In the genomic region with DNA sequence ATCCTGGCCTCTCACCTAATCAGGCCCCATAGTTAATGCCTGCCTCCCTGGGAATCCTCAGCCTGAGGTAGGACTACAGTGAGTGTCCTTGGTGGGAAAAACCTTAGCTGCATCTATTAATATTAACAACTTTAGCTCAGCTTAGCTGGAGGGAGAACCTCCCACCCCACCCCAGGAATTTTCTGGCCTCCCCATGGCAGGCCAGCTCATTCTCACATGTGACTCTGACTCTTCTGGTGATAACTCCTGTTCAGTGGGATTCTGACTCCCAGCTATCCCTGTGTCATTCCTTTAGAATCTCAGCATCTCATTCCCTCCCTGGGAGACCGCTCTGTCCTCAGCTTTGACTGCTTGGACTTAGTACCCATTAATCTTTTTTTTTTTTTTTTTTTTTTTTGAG, we compare ENCODE assay signal across 16 cellular contexts. TPM values are rescaled to one million over a fixed set of nuclear protein-coding genes. Genes with fewer than 3 reads are reported as not detected.
DNase-seq lines count a peak whose midpoint lies in the region; ATAC-seq and TF ChIP-seq lines count a peak whose summit lies in the region.
"Had no signal": no experiment of that assay in that cellular context is flagged by ENCODE, and none has a peak within 500 bp of the region (broad histone marks: within the 10 kb centered on the region; RNA-seq: fewer than 3 reads in every experiment).

No MANE protein-coding gene starts in this region.

- no peaks in the 10 kb centered on the region for H3K79me2 ChIP-seq in OCI-LY7 (ENCODE audit: insufficient read depth, low read depth, low read length)

- H3K27ac ChIP-seq in right lobe of liver (no peak overlapping the region), OCI-LY7 (ENCODE audit: low read depth, low read length, poor library complexity, severe bottlenecking) (no peak overlapping the region)
- H3K27ac ChIP-seq: WERI-Rb-1 had no signal

- H3K4me3 ChIP-seq in right lobe of liver: no peak overlapping the region
- no peak overlapping the region for H3K4me3 ChIP-seq in OCI-LY7 (ENCODE audit: low read depth, low read length, poor library complexity, severe bottlenecking)

- H4K20me1 ChIP-seq in OCI-LY7 (ENCODE audit: insufficient read depth, low read length): no peaks in the 10 kb centered on the region

- no peak overlapping the region for H2AFZ ChIP-seq in OCI-LY7 (ENCODE audit: low read length)

- intact Hi-C loops in dendritic cell treated with granulocyte-macrophage colony-stimulating factor and Interleukin-4, amounts not matched to agents 40 ng/mL and 50 ng/mL, for 4 days (cut with micrococcal nuclease): no loop called here
- intact Hi-C loops in Calu3 (cut with micrococcal nuclease; ENCODE audit: unreplicated experiment) (no loop called here), right lobe of liver (cut with DNase I) (no loop called here), OCI-LY7 (cut with micrococcal nuclease; ENCODE audit: unreplicated experiment) (no loop called here)

- no peak for TF ChIP-seq POLR2A in right lobe of liver (IDR thresholded peaks at IDR 0.05)

- H3K4me1 Mint-ChIP-seq in dendritic cell treated with granulocyte-macrophage colony-stimulating factor and Interleukin-4, amounts not matched to agents 40 ng/mL and 50 ng/mL, for 4 days (ENCODE audit: low read depth): peaks cover 21% of the 10 kb centered on the region
- no peaks in the 10 kb centered on the region for H3K4me1 Mint-ChIP-seq in Calu3 (ENCODE audit: low read depth, unreplicated experiment)
- H3K4me1 Mint-ChIP-seq: activated naive CD4-positive, alpha-beta T cell treated with anti-CD3 and anti-CD28 coated beads, Interleukin-2, amount 10 ng/mL, durations not matched to agents 7 days and 5 days had no signal

- 100% methylated on average over 1 of the region's 1 CpG for WGBS in right lobe of liver (ENCODE audit: insufficient coverage, low coverage, low lambda C conversion rate, missing lambda C conversion rate)

- POLR2A ChIA-PET in OCI-LY7 (lab: Charles Lee): interaction anchor here (0.8 kb wide), 1 partner anchor 958 kb away, joined by 4 read pairs; no protein-coding TSS in a partner anchor

- CTCF ChIA-PET in Calu3 (lab: Charles Lee) (no interaction called here), OCI-LY7 (lab: Charles Lee; ENCODE audit: unreplicated experiment) (interaction anchor here (0.7 kb wide), 1 partner anchor 17 kb away, joined by 3 read pairs; no protein-coding TSS in a partner anchor)

- H3K36me3 ChIP-seq in right lobe of liver: no peaks in the 10 kb centered on the region
- no peaks in the 10 kb centered on the region for H3K36me3 ChIP-seq in OCI-LY7 (ENCODE audit: insufficient read depth, low read length)
- H3K36me3 ChIP-seq: WERI-Rb-1 had no signal

- H3K36me3 Mint-ChIP-seq in dendritic cell treated with granulocyte-macrophage colony-stimulating factor and Interleukin-4, amounts not matched to agents 40 ng/mL and 50 ng/mL, for 4 days (ENCODE audit: low read depth): no peaks in the 10 kb centered on the region
- H3K36me3 Mint-ChIP-seq in Calu3 (ENCODE audit: insufficient read depth, unreplicated experiment): no peaks in the 10 kb centered on the region
- H3K36me3 Mint-ChIP-seq: activated naive CD4-positive, alpha-beta T cell treated with anti-CD3 and anti-CD28 coated beads, Interleukin-2, amount 10 ng/mL, durations not matched to agents 7 days and 5 days; CD4-positive, CD25-positive, alpha-beta regulatory T cell; natural killer cell had no signal

- no peak overlapping the region for H3K4me2 ChIP-seq in OCI-LY7 (ENCODE audit: low read length)

- peak; percentile 34 for DNase-seq in Daoy (ENCODE audit: low read depth)
- peak; percentile 72 for DNase-seq in NCI-H226
- peak; percentile 87 for DNase-seq in myocyte (ENCODE audit: low read depth)
- DNase-seq in Calu3: no peak
- no peak for DNase-seq in AML-193 (lab: John Stamatoyannopoulos, UW)
- no peak for DNase-seq in right lobe of liver
- no peak for DNase-seq in OCI-LY7 (ENCODE audit: low spot score)
- DNase-seq: activated naive CD4-positive, alpha-beta T cell treated with anti-CD3 and anti-CD28 coated beads, Interleukin-2, amount 10 ng/mL, durations not matched to agents 7 days and 5 days; CD4-positive, CD25-positive, alpha-beta regulatory T cell; natural killer cell; NK-92 treated with Interleukin-12 subunit alpha and Interleukin-12 subunit beta, amount 100 ng/mL, for 24 hours; WERI-Rb-1 had no signal

- peak overlapping the region; percentile 83 for H3K27ac Mint-ChIP-seq in dendritic cell treated with granulocyte-macrophage colony-stimulating factor and Interleukin-4, amounts not matched to agents 40 ng/mL and 50 ng/mL, for 4 days
- no peak overlapping the region for H3K27ac Mint-ChIP-seq in Calu3 (ENCODE audit: unreplicated experiment)
- H3K27ac Mint-ChIP-seq: activated naive CD4-positive, alpha-beta T cell treated with anti-CD3 and anti-CD28 coated beads, Interleukin-2, amount 10 ng/mL, durations not matched to agents 7 days and 5 days; natural killer cell had no signal

- H3K4me1 ChIP-seq in right lobe of liver (no peaks in the 10 kb centered on the region), OCI-LY7 (ENCODE audit: insufficient read depth, low read length, poor library complexity, severe bottlenecking) (no peaks in the 10 kb centered on the region)

- peaks cover 6% of the 10 kb centered on the region for H3K27me3 Mint-ChIP-seq in dendritic cell treated with granulocyte-macrophage colony-stimulating factor and Interleukin-4, amounts not matched to agents 40 ng/mL and 50 ng/mL, for 4 days
- H3K27me3 Mint-ChIP-seq in Calu3 (ENCODE audit: unreplicated experiment): peaks cover 22% of the 10 kb centered on the region
- H3K27me3 Mint-ChIP-seq: CD4-positive, CD25-positive, alpha-beta regulatory T cell had no signal

- H3K9me2 ChIP-seq in OCI-LY7 (ENCODE audit: insufficient read depth, low read length): no peaks in the 10 kb centered on the region

- BruUV-seq in Calu3 (replicated peaks; lab: Mats Ljungman, UMichigan) (no TSS peak), OCI-LY7 (replicated peaks; lab: Mats Ljungman, UMichigan) (no TSS peak)

- H3K4me3 Mint-ChIP-seq in dendritic cell treated with granulocyte-macrophage colony-stimulating factor and Interleukin-4, amounts not matched to agents 40 ng/mL and 50 ng/mL, for 4 days: no peak overlapping the region
- H3K4me3 Mint-ChIP-seq in Calu3 (ENCODE audit: low read depth, unreplicated experiment): no peak overlapping the region
- H3K4me3 Mint-ChIP-seq: activated naive CD4-positive, alpha-beta T cell treated with anti-CD3 and anti-CD28 coated beads, Interleukin-2, amount 10 ng/mL, durations not matched to agents 7 days and 5 days; CD4-positive, CD25-positive, alpha-beta regulatory T cell; natural killer cell had no signal

- no peaks in the 10 kb centered on the region for H3K27me3 ChIP-seq in right lobe of liver

- H3K9me3 Mint-ChIP-seq in dendritic cell treated with granulocyte-macrophage colony-stimulating factor and Interleukin-4, amounts not matched to agents 40 ng/mL and 50 ng/mL, for 4 days: no peaks in the 10 kb centered on the region
- H3K9me3 Mint-ChIP-seq in Calu3 (ENCODE audit: low read depth, unreplicated experiment): no peaks in the 10 kb centered on the region
- H3K9me3 Mint-ChIP-seq: activated naive CD4-positive, alpha-beta T cell treated with anti-CD3 and anti-CD28 coated beads, Interleukin-2, amount 10 ng/mL, durations not matched to agents 7 days and 5 days; natural killer cell had no signal

- ATAC-seq in right lobe of liver: no peak
- ATAC-seq: natural killer cell had no signal

- no peaks in the 10 kb centered on the region for H3K9me3 ChIP-seq in right lobe of liver
- H3K9me3 ChIP-seq in OCI-LY7 (ENCODE audit: low read length): no peaks in the 10 kb centered on the region

- TF ChIP-seq CTCF in Calu3 (IDR thresholded peaks at IDR 0.05; ENCODE audit: unreplicated experiment) (no peak), right lobe of liver (IDR thresholded peaks at IDR 0.05) (no peak), OCI-LY7 (conservative IDR thresholded peaks at IDR 0.05; ENCODE audit: low read length) (no peak)

RNA-seq across cellular contexts. Expression of a gene that starts 14.5 kb away (rescaled TPM):
- total RNA-seq in Daoy (2014; rRNA removed; shearing (Covaris generic)): 0.46 TPM in 1 of 2 replicates, not detected in the other
- total RNA-seq in myocyte (0.88 and 2.4 TPM in 2 replicates), Calu3 (2022) (not detected in 2 replicates), right lobe of liver (under 1 TPM in 2 of 6 experiments, not detected in 4; 0.35 to 0.59 TPM), OCI-LY7 (2022) (not detected in 2 replicates)
- polyA plus RNA-seq in myocyte (2012): 0.93 TPM
- total RNA-seq in OCI-LY7 (2014; rRNA removed; shearing (Covaris generic)): not detected in 2 replicates
- total RNA-seq: CD4-positive, CD25-positive, alpha-beta regulatory T cell; dermis microvascular lymphatic vessel endothelial cell; natural killer cell had no signal
- polyA plus RNA-seq: CD4-positive, CD25-positive, alpha-beta regulatory T cell had no signal

RNA-seq across cellular contexts. Expression of a gene that starts 17.6 kb away (rescaled TPM):
- not detected in 2 replicates for total RNA-seq in Daoy (2014; rRNA removed; shearing (Covaris generic))
- total RNA-seq in myocyte (2.4 and 2.7 TPM in 2 replicates), Calu3 (2022) (not detected in 2 replicates), right lobe of liver (not detected), OCI-LY7 (2022) (not detected in 2 replicates)
- polyA plus RNA-seq in myocyte (2012): 0.64 TPM
- total RNA-seq in OCI-LY7 (2014; rRNA removed; shearing (Covaris generic)): not detected in 2 replicates
- total RNA-seq: CD4-positive, CD25-positive, alpha-beta regulatory T cell; dermis microvascular lymphatic vessel endothelial cell; G401; H1; natural killer cell had no signal
- polyA plus RNA-seq: CD4-positive, CD25-positive, alpha-beta regulatory T cell; H1 had no signal

RNA-seq across cellular contexts. Expression of a gene that starts 43.9 kb away (rescaled TPM):
- total RNA-seq in Daoy (2014; rRNA removed; shearing (Covaris generic)): 0.27 and 0.86 TPM in 2 replicates
- total RNA-seq in myocyte: 0.47 and 0.59 TPM in 2 replicates
- polyA plus RNA-seq in myocyte (2012): 0.68 TPM
- 6.5 and 6.9 TPM in 2 replicates for total RNA-seq in Calu3 (2022)
- total RNA-seq in right lobe of liver: 1 to 10 TPM in 1 of 6 experiments, under 1 TPM in 5; 0.25 to 1.2 (median 0.41) TPM
- 0.82 and 2.6 TPM in 2 replicates for total RNA-seq in OCI-LY7 (2014; rRNA removed; shearing (Covaris generic))
- 1.8 and 3.3 TPM in 2 replicates for total RNA-seq in OCI-LY7 (2022)

Comparison
In these comparisons a context has a peak if more than half of its experiments do, and no peak if none do; other contexts are left out.
1. DNase-seq: peak in Daoy (single experiment), NCI-H226 (single experiment) and myocyte (single experiment); none in Calu3 (single experiment), AML-193 (0 of 2), right lobe of liver (0 of 3) and OCI-LY7 (single experiment).